Comparison of ENCODE assay signal across 9 cellular contexts in genomic region chr12:10395390-10395998, GRCh38. TPM values are rescaled to one million over a fixed set of nuclear protein-coding genes. Genes with fewer than 3 reads are reported as not detected.
DNase-seq lines count a peak whose midpoint lies in the region; ATAC-seq and TF ChIP-seq lines count a peak whose summit lies in the region.
"Had no signal": no experiment of that assay in that cellular context is flagged by ENCODE, and none has a peak within 500 bp of the region (broad histone marks: within the 10 kb centered on the region; RNA-seq: fewer than 3 reads in every experiment).

No MANE protein-coding gene starts in this region.

- ATAC-seq in GM19455 (IDR thresholded peaks at IDR 0.05; ENCODE audit: unreplicated experiment) = peak; percentile 67
- peak; percentile 84 for ATAC-seq in HG03469 (IDR thresholded peaks at IDR 0.05; ENCODE audit: unreplicated experiment)
- ATAC-seq in SK-N-SH treated with all-trans-retinoic acid at 6 μM for 48 hours = no peak
- ATAC-seq: K562 had no signal

- peaks cover 27% of the 10 kb centered on the region for H3K4me1 ChIP-seq in skeletal muscle satellite cell (ENCODE audit: control insufficient read depth, insufficient read depth, low read length)

- H3K4me2 ChIP-seq in skeletal muscle satellite cell (ENCODE audit: low read length) = peak overlapping the region; percentile 70

- peak overlapping the region; percentile 47 for H3K9ac ChIP-seq in skeletal muscle satellite cell (ENCODE audit: low read depth, low read length)

- H3K27me3 ChIP-seq in skeletal muscle satellite cell (ENCODE audit: control insufficient read depth, insufficient read depth, low read length) = no peaks in the 10 kb centered on the region

- no peaks in the 10 kb centered on the region for H3K36me3 ChIP-seq in skeletal muscle satellite cell (ENCODE audit: insufficient read depth, low read length)

- DNase-seq in CD1c-positive myeloid dendritic cell (ENCODE audit: extremely low spot score) (peak; percentile 79), SIG-M5 (lab: John Stamatoyannopoulos, UW) (peak; percentile 89), foreskin melanocyte (peak; percentile 92), NCI-H1048 (lab: John Stamatoyannopoulos, UW) (no peak)

- peak overlapping the region; percentile 35 for H3K4me3 ChIP-seq in skeletal muscle satellite cell (ENCODE audit: low read length)
- H3K4me3 ChIP-seq: K562 had no signal

- no peaks in the 10 kb centered on the region for H3K9me3 ChIP-seq in skeletal muscle satellite cell (replicated peaks; ENCODE audit: low read length)

TF ChIP-seq in SK-N-SH treated with all-trans-retinoic acid at 6 μM for 48 hours, 23 proteins besides CTCF, POLR2A, EP300 and RAD21:
- TF ChIP-seq TSHZ2 (CRISPR knock-in tag; IDR thresholded peaks at IDR 0.05) (no peak), PPARA (CRISPR knock-in tag; IDR thresholded peaks at IDR 0.05; ENCODE audit: borderline replicate concordance) (no peak), ZFP3 (CRISPR knock-in tag; IDR thresholded peaks at IDR 0.05) (no peak), SNAI2 (CRISPR knock-in tag; IDR thresholded peaks at IDR 0.05) (no peak), ESRRG (CRISPR knock-in tag; IDR thresholded peaks at IDR 0.05) (no peak), ZFP30 (CRISPR knock-in tag; IDR thresholded peaks at IDR 0.05) (no peak), TCF4 (CRISPR knock-in tag; IDR thresholded peaks at IDR 0.05; ENCODE audit: borderline replicate concordance) (no peak), CREB5 (CRISPR knock-in tag; IDR thresholded peaks at IDR 0.05; ENCODE audit: low read depth) (no peak), PATZ1 (CRISPR knock-in tag; IDR thresholded peaks at IDR 0.05; ENCODE audit: borderline replicate concordance) (no peak), ZNF8 (CRISPR knock-in tag; IDR thresholded peaks at IDR 0.05) (no peak), ZC3H10 (CRISPR knock-in tag; IDR thresholded peaks at IDR 0.05) (no peak)

RNA-seq across cellular contexts. Expression of gene KLRK1, which starts 5.7 kb away (rescaled TPM):
- not detected in 2 replicates for total RNA-seq in skeletal muscle satellite cell (2012; rRNA removed)

RNA-seq across cellular contexts. Expression of gene KLRC4, which starts 14.1 kb away (rescaled TPM):
- total RNA-seq in skeletal muscle satellite cell (2012; rRNA removed) = not detected in 2 replicates
- total RNA-seq: K562 had no signal

RNA-seq across cellular contexts. Expression of gene KLRC3, which starts 24.9 kb away (rescaled TPM):
- total RNA-seq in skeletal muscle satellite cell (2012; rRNA removed) = not detected in 2 replicates

RNA-seq across cellular contexts. Expression of gene KLRC2, which starts 40.3 kb away (rescaled TPM):
- 0.51 TPM in 1 of 2 replicates, not detected in the other for total RNA-seq in skeletal muscle satellite cell (2012; rRNA removed)
- total RNA-seq: K562 had no signal

RNA-seq across cellular contexts. Expression of gene KLRC1, which starts 57.7 kb away (rescaled TPM):
- total RNA-seq in skeletal muscle satellite cell (2012; rRNA removed) = 0.25 TPM in 1 of 2 replicates, not detected in the other
- total RNA-seq: K562 had no signal
